Comparison of ENCODE assay signal across 27 cellular contexts in genomic region chr5:172127581-172127980, GRCh38.
A peak's percentile ranks its signal among the peaks of the same experiment; 100 is the strongest.
DNase-seq lines count a peak whose midpoint lies in the region; ATAC-seq, FAIRE-seq and TF ChIP-seq lines count a peak whose summit lies in the region.
"Had no signal": no experiment of that assay in that cellular context is flagged by ENCODE, and none has a peak within 500 bp of the region (broad histone marks: within the 10 kb centered on the region; RNA-seq: fewer than 3 reads in every experiment).

No MANE protein-coding gene starts in this region.

- H3K4me1 ChIP-seq in kidney (ENCODE audit: control insufficient read depth in 1 of 2, insufficient read depth in 1 of 2, low read depth in 1 of 2, low read length in 2 of 2): peaks cover 0 to 5% of the 10 kb centered on the region in 2 donors
- H3K4me1 ChIP-seq: body of pancreas had no signal

- H3K9me3 Mint-ChIP-seq in activated CD4-positive, alpha-beta T cell treated with anti-CD3 and anti-CD28 coated beads for 36 hours (ENCODE audit: low read depth): peaks cover 3% of the 10 kb centered on the region
- H3K9me3 Mint-ChIP-seq in activated T-helper 17 cell treated with anti-CD3 and anti-CD28 coated beads, Interleukin-2, amount 50 U/mL, for 72 hours: no peaks in the 10 kb centered on the region
- H3K9me3 Mint-ChIP-seq in stimulated activated effector memory CD8-positive, alpha-beta T cell treated with anti-CD3 and anti-CD28 coated beads, Interleukin-12 subunit alpha, Interleukin-12 subunit beta, amount 100 ng/mL, for 72 hours: no peaks in the 10 kb centered on the region
- H3K9me3 Mint-ChIP-seq: activated CD4-positive, alpha-beta T cell treated with anti-CD3 and anti-CD28 coated beads, Interleukin-2, amount 10 ng/mL, durations not matched to agents 24 days and 14 days; H9; naive B cell had no signal

- H3K4me1 Mint-ChIP-seq in activated CD4-positive, alpha-beta T cell treated with anti-CD3 and anti-CD28 coated beads for 36 hours: peaks cover 31% of the 10 kb centered on the region
- peaks cover 10% of the 10 kb centered on the region for H3K4me1 Mint-ChIP-seq in activated T-helper 17 cell treated with anti-CD3 and anti-CD28 coated beads, Interleukin-2, amount 50 U/mL, for 72 hours
- peaks cover 71% of the 10 kb centered on the region for H3K4me1 Mint-ChIP-seq in stimulated activated effector memory CD8-positive, alpha-beta T cell treated with anti-CD3 and anti-CD28 coated beads, Interleukin-12 subunit alpha, Interleukin-12 subunit beta, amount 100 ng/mL, for 72 hours
- H3K4me1 Mint-ChIP-seq: mesothelial cell of epicardium had no signal

- no peak for TF ChIP-seq CTCF in kidney (IDR thresholded peaks at IDR 0.05; ENCODE audit: borderline replicate concordance, extremely low read depth, insufficient read depth)

- H3K27ac Mint-ChIP-seq in activated CD4-positive, alpha-beta T cell treated with anti-CD3 and anti-CD28 coated beads for 36 hours: peak overlapping the region; percentile 31
- peak overlapping the region; percentile 84 for H3K27ac Mint-ChIP-seq in activated T-helper 17 cell treated with anti-CD3 and anti-CD28 coated beads, Interleukin-2, amount 50 U/mL, for 72 hours
- peak overlapping the region; percentile 83 for H3K27ac Mint-ChIP-seq in stimulated activated effector memory CD8-positive, alpha-beta T cell treated with anti-CD3 and anti-CD28 coated beads, Interleukin-12 subunit alpha, Interleukin-12 subunit beta, amount 100 ng/mL, for 72 hours
- H3K27ac Mint-ChIP-seq: mesothelial cell of epicardium had no signal

- no peak for ATAC-seq in activated CD4-positive, alpha-beta T cell treated with anti-CD3 and anti-CD28 coated beads for 36 hours
- no peak for ATAC-seq in activated T-helper 17 cell treated with anti-CD3 and anti-CD28 coated beads, Interleukin-2, amount 50 U/mL, for 72 hours (replicated peaks)
- no peak for ATAC-seq in stimulated activated effector memory CD8-positive, alpha-beta T cell treated with anti-CD3 and anti-CD28 coated beads, Interleukin-12 subunit alpha, Interleukin-12 subunit beta, amount 100 ng/mL, for 72 hours
- ATAC-seq: body of pancreas had no signal

- intact Hi-C loops in activated CD4-positive, alpha-beta T cell treated with anti-CD3 and anti-CD28 coated beads for 36 hours (cut with DNase I, micrococcal nuclease): no loop called here
- intact Hi-C loops in kidney (cut with DNase I): no loop called here

- CTCF ChIA-PET in activated CD4-positive, alpha-beta T cell treated with anti-CD3 and anti-CD28 coated beads for 36 hours (lab: Charles Lee): no interaction called here

- no peak overlapping the region for H3K9ac ChIP-seq in kidney (ENCODE audit: low read length in 2 of 2)

- H3K9me3 ChIP-seq in kidney (ENCODE audit: control insufficient read depth in 1 of 2, low read length in 2 of 2): no peaks in the 10 kb centered on the region
- H3K9me3 ChIP-seq: adrenal gland, body of pancreas had no signal

- POLR2A ChIA-PET in activated CD4-positive, alpha-beta T cell treated with anti-CD3 and anti-CD28 coated beads for 36 hours (lab: Charles Lee): no interaction called here

- DNase-seq in activated CD4-positive, alpha-beta T cell treated with anti-CD3 and anti-CD28 coated beads for 36 hours: no peak
- no peak for DNase-seq in activated CD4-positive, alpha-beta T cell treated with anti-CD3 and anti-CD28 coated beads, Interleukin-2, amount 50 U/mL, for 4 hours
- DNase-seq in kidney (peak; percentile 49), COR-L47 (lab: John Stamatoyannopoulos, UW) (no peak), SIG-M5 treated with dmso at 0.1 percent for 504 hours (lab: John Stamatoyannopoulos, UW; ENCODE audit: unreplicated experiment) (no peak), kidney tubule cell (ENCODE audit: low spot score) (no peak)
- DNase-seq in stimulated activated effector memory CD8-positive, alpha-beta T cell treated with anti-CD3 and anti-CD28 coated beads, Interleukin-12 subunit alpha, Interleukin-12 subunit beta, amount 100 ng/mL, for 72 hours (ENCODE audit: low spot score in 2 of 2): no peak
- DNase-seq: 8988T; activated CD4-positive, alpha-beta T cell treated with anti-CD3 and anti-CD28 coated beads, Interleukin-2, amount 10 ng/mL, durations not matched to agents 24 days and 14 days; adrenal gland; DMS79; GF-D8; H9; naive B cell; NCI-H1092; NCI-H187; NCI-H2171 treated with DMSO at 0.1 percent for 48 hours; NCI-H524 treated with DMSO at 0.1 percent for 48 hours; retina; Right ventricle myocardium superior; stimulated activated CD4-positive, alpha-beta T cell treated with anti-CD3 and anti-CD28 coated beads, Interleukin-4, amount 100 ng/mL, for 1 hour had no signal

- H3K27me3 Mint-ChIP-seq in activated CD4-positive, alpha-beta T cell treated with anti-CD3 and anti-CD28 coated beads for 36 hours: no peaks in the 10 kb centered on the region
- no peaks in the 10 kb centered on the region for H3K27me3 Mint-ChIP-seq in activated T-helper 17 cell treated with anti-CD3 and anti-CD28 coated beads, Interleukin-2, amount 50 U/mL, for 72 hours
- H3K27me3 Mint-ChIP-seq: activated CD4-positive, alpha-beta T cell treated with anti-CD3 and anti-CD28 coated beads, Interleukin-2, amount 10 ng/mL, durations not matched to agents 24 days and 14 days; naive B cell had no signal

- no peak for FAIRE-seq in kidney (lab: Jason Lieb, UNC)
- FAIRE-seq: GM18507, islet of Langerhans had no signal

- H3K4me3 Mint-ChIP-seq in activated CD4-positive, alpha-beta T cell treated with anti-CD3 and anti-CD28 coated beads for 36 hours: no peak overlapping the region
- H3K4me3 Mint-ChIP-seq in activated T-helper 17 cell treated with anti-CD3 and anti-CD28 coated beads, Interleukin-2, amount 50 U/mL, for 72 hours: no peak overlapping the region
- H3K4me3 Mint-ChIP-seq in stimulated activated effector memory CD8-positive, alpha-beta T cell treated with anti-CD3 and anti-CD28 coated beads, Interleukin-12 subunit alpha, Interleukin-12 subunit beta, amount 100 ng/mL, for 72 hours: no peak overlapping the region
- H3K4me3 Mint-ChIP-seq: activated CD4-positive, alpha-beta T cell treated with anti-CD3 and anti-CD28 coated beads, Interleukin-2, amount 10 ng/mL, durations not matched to agents 24 days and 14 days; H9; mesothelial cell of epicardium; naive B cell had no signal

- H3K36me3 ChIP-seq in kidney (ENCODE audit: control insufficient read depth in 1 of 2, insufficient read depth in 2 of 2, low read length in 2 of 2): no peaks in the 10 kb centered on the region

- H3K27ac ChIP-seq in kidney (ENCODE audit: low read depth in 2 of 2, low read length in 2 of 2): no peak overlapping the region
- H3K27ac ChIP-seq: adrenal gland, body of pancreas, VCaP had no signal

- no peak overlapping the region for H3K4me3 ChIP-seq in kidney (ENCODE audit: low read length in 2 of 2)
- H3K4me3 ChIP-seq: adrenal gland, body of pancreas had no signal

- peaks cover 36% of the 10 kb centered on the region for H3K36me3 Mint-ChIP-seq in activated CD4-positive, alpha-beta T cell treated with anti-CD3 and anti-CD28 coated beads for 36 hours (ENCODE audit: low read depth)
- peaks cover 84% of the 10 kb centered on the region for H3K36me3 Mint-ChIP-seq in activated T-helper 17 cell treated with anti-CD3 and anti-CD28 coated beads, Interleukin-2, amount 50 U/mL, for 72 hours (ENCODE audit: low read depth)
- H3K36me3 Mint-ChIP-seq in stimulated activated effector memory CD8-positive, alpha-beta T cell treated with anti-CD3 and anti-CD28 coated beads, Interleukin-12 subunit alpha, Interleukin-12 subunit beta, amount 100 ng/mL, for 72 hours: peaks cover 97% of the 10 kb centered on the region

Comparison
In these comparisons a context has a peak if more than half of its experiments do, and no peak if none do; other contexts are left out.
1. H3K27ac Mint-ChIP-seq: peak in every context shown above with its lines; median percentile 84 in activated T-helper 17 cell treated with anti-CD3 and anti-CD28 coated beads, Interleukin-2, amount 50 U/mL, for 72 hours; 83 in stimulated activated effector memory CD8-positive, alpha-beta T cell treated with anti-CD3 and anti-CD28 coated beads, Interleukin-12 subunit alpha, Interleukin-12 subunit beta, amount 100 ng/mL, for 72 hours; 31 in activated CD4-positive, alpha-beta T cell treated with anti-CD3 and anti-CD28 coated beads for 36 hours.